In the genomic region with DNA sequence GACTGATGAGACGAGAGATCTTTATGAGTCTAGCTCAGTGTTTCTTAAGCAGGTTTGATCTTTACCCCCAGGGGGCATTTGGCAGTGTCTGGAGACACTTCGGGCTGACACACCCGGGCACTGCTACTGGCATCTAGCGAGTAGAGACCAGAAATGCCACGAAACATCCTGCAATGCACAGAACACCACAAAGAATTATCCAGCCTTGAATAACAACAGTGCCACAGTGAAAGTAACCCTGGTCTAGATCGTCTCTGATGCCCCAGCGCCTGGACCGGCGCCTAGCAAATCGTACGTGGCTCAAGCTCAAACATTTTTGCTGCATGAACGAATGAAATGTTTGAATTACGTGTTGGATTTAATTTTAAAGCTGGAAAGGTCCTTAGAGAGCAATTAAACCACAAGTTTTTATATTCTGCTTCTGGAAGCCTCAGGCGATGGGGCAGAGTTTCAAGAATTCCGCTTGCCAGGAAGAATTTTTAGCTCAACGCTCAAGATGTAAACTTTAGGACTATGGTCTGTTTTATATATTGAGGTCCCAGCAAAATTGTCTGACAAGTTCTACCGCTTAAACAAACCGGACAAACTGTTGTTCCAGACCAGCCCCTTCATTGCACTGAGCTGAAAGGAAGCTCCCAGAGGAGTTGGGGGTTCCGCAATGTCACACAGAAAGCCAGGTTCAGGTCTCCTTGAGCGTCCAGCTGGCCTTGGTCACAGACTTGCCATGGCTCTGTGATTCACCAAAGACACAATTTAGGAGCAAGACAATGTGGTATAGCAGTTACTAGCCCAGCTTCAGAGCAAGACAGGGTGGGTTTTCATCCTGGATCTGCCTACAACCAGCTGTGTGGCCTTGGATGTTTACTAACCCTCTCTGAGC, we compare ENCODE assay signal across 10 cellular contexts. TPM values are rescaled to one million over a fixed set of nuclear protein-coding genes. Genes with fewer than 3 reads are reported as not detected.
DNase-seq lines count a peak whose midpoint lies in the region; ATAC-seq and TF ChIP-seq lines count a peak whose summit lies in the region.
"Had no signal": no experiment of that assay in that cellular context is flagged by ENCODE, and none has a peak within 500 bp of the region (broad histone marks: within the 10 kb centered on the region; RNA-seq: fewer than 3 reads in every experiment).

No MANE protein-coding gene starts in this region.

- H3K4me3 ChIP-seq in AG04449 (ENCODE audit: low read depth, low read length) (peak overlapping the region; percentile 21), mucosa of descending colon (no peak overlapping the region)
- H3K4me3 ChIP-seq: left lung had no signal

- ATAC-seq in mucosa of descending colon (peak; percentile 62), WTC11 (no peak)
- ATAC-seq: left lung had no signal

- H3K36me3 ChIP-seq in mucosa of descending colon (ENCODE audit: low read depth), result no peaks in the 10 kb centered on the region
- H3K36me3 ChIP-seq: left lung had no signal

- H3K4me3 Mint-ChIP-seq in chondrocyte (ENCODE audit: unreplicated experiment) (peak overlapping the region; percentile 40), WTC11 (no peak overlapping the region)
- no peak overlapping the region for H3K4me3 Mint-ChIP-seq in activated T-cell treated with anti-CD3 and anti-CD28 coated beads, Interleukin-2, amount 50 U/mL, for 24 hours
- H3K4me3 Mint-ChIP-seq: T-helper 2 cell treated with Interferon-gamma antibody and Interleukin-4, amounts not matched to agents 5 μg/mL and 100 μg/mL, for 36 hours had no signal

- peaks cover 8% of the 10 kb centered on the region for H3K4me1 ChIP-seq in mucosa of descending colon (ENCODE audit: low read depth)
- H3K4me1 ChIP-seq: left lung had no signal

- intact Hi-C loops in mucosa of descending colon (cut with DNase I, micrococcal nuclease), result no loop called here

- H3K4me1 Mint-ChIP-seq in chondrocyte (ENCODE audit: low read depth) (peaks cover 19% of the 10 kb centered on the region), WTC11 (peaks cover 6% of the 10 kb centered on the region; the same call in 1 of the 2 replicates)
- H3K4me1 Mint-ChIP-seq in activated T-cell treated with anti-CD3 and anti-CD28 coated beads, Interleukin-2, amount 50 U/mL, for 24 hours (ENCODE audit: low read depth), result no peaks in the 10 kb centered on the region

- peak; percentile 23 for TF ChIP-seq CTCF in AG04449 (IDR thresholded peaks at IDR 0.05; ENCODE audit: insufficient read depth, low read length, missing control alignments)
- peak; percentile 53 for TF ChIP-seq CTCF in chondrocyte (IDR thresholded peaks at IDR 0.05)
- no peak for TF ChIP-seq CTCF in mucosa of descending colon (IDR thresholded peaks at IDR 0.05)
- no peak for TF ChIP-seq CTCF in WTC11 (IDR thresholded peaks at IDR 0.05)

- peak overlapping the region; percentile 78 for H3K27ac Mint-ChIP-seq in chondrocyte (ENCODE audit: unreplicated experiment)
- no peak overlapping the region for H3K27ac Mint-ChIP-seq in WTC11
- H3K27ac Mint-ChIP-seq in activated T-cell treated with anti-CD3 and anti-CD28 coated beads, Interleukin-2, amount 50 U/mL, for 24 hours, result no peak overlapping the region
- H3K27ac Mint-ChIP-seq: T-helper 2 cell treated with Interferon-gamma antibody and Interleukin-4, amounts not matched to agents 5 μg/mL and 100 μg/mL, for 36 hours had no signal

- CTCF ChIA-PET in AG04449 (lab: Yijun Ruan, JAX) (interaction anchor here (0.7 to 1.8 kb wide), 7 partner anchors 18 to 117 kb away, joined by 3 to 6 read pairs (median 4); a partner anchor contains a TSS), WTC11 (lab: Charles Lee) (interaction anchor here (0.7 to 1.6 kb wide), 4 partner anchors 10 to 67 kb away, joined by 3 to 6 read pairs (median 4); a partner anchor contains a TSS)

- H3K9me3 ChIP-seq in mucosa of descending colon, result no peaks in the 10 kb centered on the region
- H3K9me3 ChIP-seq: left lung had no signal

- no peaks in the 10 kb centered on the region for H3K9me3 Mint-ChIP-seq in chondrocyte (ENCODE audit: low read depth)
- H3K9me3 Mint-ChIP-seq in WTC11, result no peaks in the 10 kb centered on the region
- H3K9me3 Mint-ChIP-seq in activated T-cell treated with anti-CD3 and anti-CD28 coated beads, Interleukin-2, amount 50 U/mL, for 24 hours, result no peaks in the 10 kb centered on the region
- H3K9me3 Mint-ChIP-seq: T-helper 2 cell treated with Interferon-gamma antibody and Interleukin-4, amounts not matched to agents 5 μg/mL and 100 μg/mL, for 36 hours had no signal

- DNase-seq in AG04449 (ENCODE audit: low read depth, low spot score), result peak; percentile 52
- peak; percentile 39 for DNase-seq in LoVo (ENCODE audit: low spot score)
- no peak for DNase-seq in chondrocyte (ENCODE audit: low spot score)
- DNase-seq in mucosa of descending colon, result peak; percentile 50 to 60 (median 52)
- DNase-seq in NCI-H345 (lab: John Stamatoyannopoulos, UW), result no peak
- DNase-seq in retina, result no peak
- DNase-seq in WTC11 (ENCODE audit: low spot score), result no peak
- DNase-seq in activated T-cell treated with anti-CD3 and anti-CD28 coated beads, Interleukin-2, amount 50 U/mL, for 24 hours, result no peak
- DNase-seq: left lung had no signal

- no peaks in the 10 kb centered on the region for H3K36me3 Mint-ChIP-seq in chondrocyte (ENCODE audit: low read depth)
- no peaks in the 10 kb centered on the region for H3K36me3 Mint-ChIP-seq in WTC11
- H3K36me3 Mint-ChIP-seq in activated T-cell treated with anti-CD3 and anti-CD28 coated beads, Interleukin-2, amount 50 U/mL, for 24 hours (ENCODE audit: low read depth), result no peaks in the 10 kb centered on the region

- POLR2A ChIA-PET in AG04449 (lab: Yijun Ruan, JAX) (interaction anchor here (0.5 to 1.5 kb wide), 6 partner anchors 41 to 400 kb away, joined by 3 to 6 read pairs (median 3); a partner anchor contains a TSS), WTC11 (lab: Charles Lee) (interaction anchor here (1.1 kb wide), 1 partner anchor 68 kb away, joined by 3 read pairs; a partner anchor contains a TSS)

- H3K27me3 Mint-ChIP-seq in chondrocyte (ENCODE audit: low read depth) (no peaks in the 10 kb centered on the region), WTC11 (ENCODE audit: low read depth) (no peaks in the 10 kb centered on the region)
- no peaks in the 10 kb centered on the region for H3K27me3 Mint-ChIP-seq in activated T-cell treated with anti-CD3 and anti-CD28 coated beads, Interleukin-2, amount 50 U/mL, for 24 hours

TF ChIP-seq in WTC11, 78 proteins besides CTCF, POLR2A, EP300 and RAD21 (continues in another document):
- no peak for TF ChIP-seq IRF2 (CRISPR knock-in tag; IDR thresholded peaks at IDR 0.05; ENCODE audit: borderline replicate concordance, low read depth)
- TF ChIP-seq ZNF232 (CRISPR knock-in tag; IDR thresholded peaks at IDR 0.05), result no peak
- TF ChIP-seq, protein P1, sequence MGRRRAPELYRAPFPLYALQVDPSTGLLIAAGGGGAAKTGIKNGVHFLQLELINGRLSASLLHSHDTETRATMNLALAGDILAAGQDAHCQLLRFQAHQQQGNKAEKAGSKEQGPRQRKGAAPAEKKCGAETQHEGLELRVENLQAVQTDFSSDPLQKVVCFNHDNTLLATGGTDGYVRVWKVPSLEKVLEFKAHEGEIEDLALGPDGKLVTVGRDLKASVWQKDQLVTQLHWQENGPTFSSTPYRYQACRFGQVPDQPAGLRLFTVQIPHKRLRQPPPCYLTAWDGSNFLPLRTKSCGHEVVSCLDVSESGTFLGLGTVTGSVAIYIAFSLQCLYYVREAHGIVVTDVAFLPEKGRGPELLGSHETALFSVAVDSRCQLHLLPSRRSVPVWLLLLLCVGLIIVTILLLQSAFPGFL (CRISPR knock-in tag; IDR thresholded peaks at IDR 0.05; ENCODE audit: borderline replicate concordance), result no peak
- no peak for TF ChIP-seq ZNF263 (CRISPR knock-in tag; IDR thresholded peaks at IDR 0.05; ENCODE audit: low read depth)
- TF ChIP-seq CREM (CRISPR knock-in tag; IDR thresholded peaks at IDR 0.05), result no peak
- TF ChIP-seq GRHL2 (CRISPR knock-in tag; IDR thresholded peaks at IDR 0.05; ENCODE audit: insufficient replicate concordance, severe bottlenecking), result no peak
- TF ChIP-seq GTF2I (CRISPR knock-in tag; conservative IDR thresholded peaks at IDR 0.05), result no peak
- TF ChIP-seq, protein P2, sequence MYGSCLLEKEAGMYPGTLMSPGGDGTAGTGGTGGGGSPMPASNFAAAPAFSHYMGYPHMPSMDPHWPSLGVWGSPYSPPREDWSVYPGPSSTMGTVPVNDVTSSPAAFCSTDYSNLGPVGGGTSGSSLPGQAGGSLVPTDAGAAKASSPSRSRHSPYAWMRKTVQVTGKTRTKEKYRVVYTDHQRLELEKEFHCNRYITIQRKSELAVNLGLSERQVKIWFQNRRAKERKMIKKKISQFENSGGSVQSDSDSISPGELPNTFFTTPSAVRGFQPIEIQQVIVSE (CRISPR knock-in tag; IDR thresholded peaks at IDR 0.05; ENCODE audit: borderline replicate concordance), result no peak
- TF ChIP-seq NR2C2 (CRISPR knock-in tag; IDR thresholded peaks at IDR 0.05), result no peak
- TF ChIP-seq, protein P3, sequence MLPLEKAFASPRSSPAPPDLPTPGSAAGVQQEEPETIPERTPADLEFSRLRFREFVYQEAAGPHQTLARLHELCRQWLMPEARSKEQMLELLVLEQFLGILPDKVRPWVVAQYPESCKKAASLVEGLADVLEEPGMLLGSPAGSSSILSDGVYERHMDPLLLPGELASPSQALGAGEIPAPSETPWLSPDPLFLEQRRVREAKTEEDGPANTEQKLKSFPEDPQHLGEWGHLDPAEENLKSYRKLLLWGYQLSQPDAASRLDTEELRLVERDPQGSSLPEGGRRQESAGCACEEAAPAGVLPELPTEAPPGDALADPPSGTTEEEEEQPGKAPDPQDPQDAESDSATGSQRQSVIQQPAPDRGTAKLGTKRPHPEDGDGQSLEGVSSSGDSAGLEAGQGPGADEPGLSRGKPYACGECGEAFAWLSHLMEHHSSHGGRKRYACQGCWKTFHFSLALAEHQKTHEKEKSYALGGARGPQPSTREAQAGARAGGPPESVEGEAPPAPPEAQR (CRISPR knock-in tag; IDR thresholded peaks at IDR 0.05), result no peak
- TF ChIP-seq CBFB (CRISPR knock-in tag; IDR thresholded peaks at IDR 0.05; ENCODE audit: low read depth), result no peak
- TF ChIP-seq, protein P4, sequence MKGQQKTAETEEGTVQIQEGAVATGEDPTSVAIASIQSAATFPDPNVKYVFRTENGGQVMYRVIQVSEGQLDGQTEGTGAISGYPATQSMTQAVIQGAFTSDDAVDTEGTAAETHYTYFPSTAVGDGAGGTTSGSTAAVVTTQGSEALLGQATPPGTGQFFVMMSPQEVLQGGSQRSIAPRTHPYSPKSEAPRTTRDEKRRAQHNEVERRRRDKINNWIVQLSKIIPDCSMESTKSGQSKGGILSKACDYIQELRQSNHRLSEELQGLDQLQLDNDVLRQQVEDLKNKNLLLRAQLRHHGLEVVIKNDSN (CRISPR knock-in tag; IDR thresholded peaks at IDR 0.05), result no peak
- no peak for TF ChIP-seq PRRX2 (CRISPR knock-in tag; IDR thresholded peaks at IDR 0.05)
- no peak for TF ChIP-seq RORB (CRISPR knock-in tag; IDR thresholded peaks at IDR 0.05)

RNA-seq across cellular contexts. Expression of a gene that starts 44.2 kb away (rescaled TPM):
- total RNA-seq in chondrocyte (37.9 to 58.1 TPM (median 47.2 TPM) in 3 replicates), mucosa of descending colon (100 to 1,000 TPM in 2 of 3 donors, 10 to 100 TPM in 1; 63.6 to 799 (median 104) TPM), WTC11 (2021) (28.1 to 34.5 TPM (median 32.8 TPM) in 3 replicates)

Comparison
In these comparisons a context has a peak if more than half of its experiments do, and no peak if none do; other contexts are left out.
1. DNase-seq: peak in AG04449 (single experiment), LoVo (single experiment) and mucosa of descending colon (3 of 3); none in chondrocyte (single experiment), NCI-H345 (single experiment), retina (single experiment), WTC11 (single experiment) and activated T-cell treated with anti-CD3 and anti-CD28 coated beads, Interleukin-2, amount 50 U/mL, for 24 hours (single experiment).
2. CTCF ChIP-seq: peak in AG04449 (single experiment) and chondrocyte (single experiment); none in mucosa of descending colon (single experiment) and WTC11 (single experiment).